ENCODE assay signal across 18 cellular contexts in the genomic region with DNA sequence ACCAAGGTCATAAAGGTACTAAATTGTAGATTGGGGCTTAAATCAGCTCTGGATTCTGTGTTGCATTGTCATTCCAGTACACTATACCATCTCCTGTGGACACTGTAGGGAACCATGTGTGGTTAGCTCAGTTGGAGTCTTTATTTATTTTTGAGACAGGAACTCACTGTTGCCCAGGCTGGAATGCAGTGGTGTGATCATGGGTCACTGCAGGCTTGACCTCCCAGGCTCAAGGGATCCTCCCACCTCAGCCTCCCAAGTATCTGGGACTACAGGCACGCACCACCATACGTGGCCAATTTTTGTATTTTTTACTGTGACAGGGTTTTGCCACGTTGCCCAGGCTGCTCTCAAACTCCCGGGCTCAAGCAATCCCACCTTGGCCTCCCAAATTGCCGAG. TPM values are rescaled to one million over a fixed set of nuclear protein-coding genes. Genes with fewer than 3 reads are reported as not detected.
DNase-seq lines count a peak whose midpoint lies in the region; ATAC-seq and TF ChIP-seq lines count a peak whose summit lies in the region.
"Had no signal": no experiment of that assay in that cellular context is flagged by ENCODE, and none has a peak within 500 bp of the region (broad histone marks: within the 10 kb centered on the region; RNA-seq: fewer than 3 reads in every experiment).

No MANE protein-coding gene starts in this region.

- in situ Hi-C loops in transverse colon (cut with MboI; ENCODE audit: low pct_ligation_motif_present in 1 of 4, low pct_unique_long_range_greater_than_20kb in 1 of 4, low sequenced_read_pairs in 3 of 4) = no loop called here

- WGBS in transverse colon (ENCODE audit: low coverage in 1 of 2), 2 donors = 84 to 93% methylated on average over 3 to 5 of the region's 5 CpGs

- peaks cover 20 to 83% (median 48%) of the 10 kb centered on the region in 4 donors for H3K4me1 ChIP-seq in transverse colon

- peaks cover 78% of the 10 kb centered on the region for H3K4me1 Mint-ChIP-seq in activated CD4-positive, alpha-beta T cell treated with anti-CD3 and anti-CD28 coated beads for 36 hours

- TF ChIP-seq POLR2A in transverse colon (IDR thresholded peaks at IDR 0.05) = no peak

- H3K9me3 ChIP-seq in transverse colon = no peaks in the 10 kb centered on the region
- H3K9me3 ChIP-seq: gastroesophageal sphincter, prostate gland, testis had no signal

- intact Hi-C loops in Right ventricle myocardium superior (cut with DNase I) (no loop called here), cardiac septum (cut with DNase I) (no loop called here), transverse colon (cut with DNase I; ENCODE audit: low total_unique reads) (no loop called here)
- intact Hi-C loops in activated CD4-positive, alpha-beta T cell treated with anti-CD3 and anti-CD28 coated beads for 36 hours (cut with DNase I, micrococcal nuclease) = loop anchor here in 1 of 2 experiments (10.0 kb wide), 1 partner anchor 1354 kb away; a partner anchor contains a TSS

- POLR2A ChIA-PET in activated CD4-positive, alpha-beta T cell treated with anti-CD3 and anti-CD28 coated beads for 36 hours (lab: Charles Lee) = no interaction called here

- no peak for TF ChIP-seq EP300 in transverse colon (IDR thresholded peaks at IDR 0.05; ENCODE audit: low read depth)

- no peak overlapping the region for H3K4me3 Mint-ChIP-seq in activated CD4-positive, alpha-beta T cell treated with anti-CD3 and anti-CD28 coated beads for 36 hours

- H3K27ac ChIP-seq in transverse colon = no peak overlapping the region
- H3K27ac ChIP-seq: gastroesophageal sphincter, KMS-11, prostate gland, testis had no signal

- H3K27me3 ChIP-seq in transverse colon = no peaks in the 10 kb centered on the region
- H3K27me3 ChIP-seq: gastroesophageal sphincter, testis had no signal

- peaks cover 22% of the 10 kb centered on the region for H3K36me3 Mint-ChIP-seq in activated CD4-positive, alpha-beta T cell treated with anti-CD3 and anti-CD28 coated beads for 36 hours (ENCODE audit: low read depth)

- no peaks in the 10 kb centered on the region for H3K27me3 Mint-ChIP-seq in activated CD4-positive, alpha-beta T cell treated with anti-CD3 and anti-CD28 coated beads for 36 hours

- CTCF ChIA-PET in activated CD4-positive, alpha-beta T cell treated with anti-CD3 and anti-CD28 coated beads for 36 hours (lab: Charles Lee) = interaction anchor here (1.3 kb wide), 1 partner anchor 9 kb away, joined by 3 read pairs; no protein-coding TSS in a partner anchor

- ATAC-seq in Right ventricle myocardium superior (ENCODE audit: poor library complexity) = peak; percentile 7
- ATAC-seq in activated CD4-positive, alpha-beta T cell treated with anti-CD3 and anti-CD28 coated beads for 36 hours = no peak
- ATAC-seq: gastroesophageal sphincter had no signal

- H3K27ac Mint-ChIP-seq in activated CD4-positive, alpha-beta T cell treated with anti-CD3 and anti-CD28 coated beads for 36 hours = no peak overlapping the region

- DNase-seq in Right ventricle myocardium superior = no peak
- no peak for DNase-seq in cardiac septum (ENCODE audit: low spot score)
- DNase-seq in M059J (ENCODE audit: low read depth) = peak; percentile 32
- DNase-seq in choroid plexus epithelial cell (ENCODE audit: low read depth) = peak; percentile 60
- DNase-seq in renal cortical epithelial cell (ENCODE audit: low read depth) = peak; percentile 43
- DNase-seq in hepatic stellate cell (ENCODE audit: low spot score) = no peak
- no peak for DNase-seq in activated CD4-positive, alpha-beta T cell treated with anti-CD3 and anti-CD28 coated beads for 36 hours
- DNase-seq in transverse colon = no peak
- DNase-seq: activated CD4-positive, alpha-beta T cell treated with anti-CD3 and anti-CD28 coated beads, Interleukin-2, amount 50 U/mL, for 48 hours; activated gamma-delta T cell treated with Interleukin-2 at 50 U/mL for 16 hours; DMS79; NCI-H187 treated with DMSO at 0.1 percent for 48 hours; NCI-H748 treated with DMSO at 0.1 percent for 48 hours; SHP77; testis had no signal

- H3K36me3 ChIP-seq in transverse colon = no peaks in the 10 kb centered on the region
- H3K36me3 ChIP-seq: gastroesophageal sphincter, prostate gland had no signal

- no peaks in the 10 kb centered on the region for H3K9me3 Mint-ChIP-seq in activated CD4-positive, alpha-beta T cell treated with anti-CD3 and anti-CD28 coated beads for 36 hours (ENCODE audit: low read depth)

- TF ChIP-seq CTCF in choroid plexus epithelial cell (conservative IDR thresholded peaks at IDR 0.05; ENCODE audit: low read depth, low read length) = no peak
- TF ChIP-seq CTCF in transverse colon (IDR thresholded peaks at IDR 0.05) = no peak

- H3K4me3 ChIP-seq in choroid plexus epithelial cell (ENCODE audit: low read depth, low read length) (no peak overlapping the region), transverse colon (no peak overlapping the region)
- H3K4me3 ChIP-seq: gastroesophageal sphincter, prostate gland, testis had no signal

RNA-seq across cellular contexts. Expression of a gene that starts 6.7 kb away (rescaled TPM):
- total RNA-seq in Right ventricle myocardium superior (132 TPM), cardiac septum (137 TPM), renal cortical epithelial cell (55.6 and 184 TPM in 2 replicates), transverse colon (100 to 1,000 TPM; 166 to 231 (median 193) TPM)
- 56.7 and 62.4 TPM in 2 replicates for total RNA-seq in M059J (2014; rRNA removed; shearing (Covaris generic))
- 100 to 1,000 TPM; 190 to 205 TPM for total RNA-seq in activated CD4-positive, alpha-beta T cell treated with anti-CD3 and anti-CD28 coated beads for 36 hours

Comparison
In these comparisons a context has a peak if more than half of its experiments do, and no peak if none do; other contexts are left out.
1. DNase-seq: peak in M059J (single experiment), choroid plexus epithelial cell (single experiment) and renal cortical epithelial cell (single experiment); none in Right ventricle myocardium superior (single experiment), cardiac septum (single experiment), hepatic stellate cell (single experiment), activated CD4-positive, alpha-beta T cell treated with anti-CD3 and anti-CD28 coated beads for 36 hours (single experiment) and transverse colon (single experiment).